In genomic region chr22:49852568-49852897, GRCh38 we compare ENCODE assay signal across 8 cellular contexts. TPM values are rescaled to one million over a fixed set of nuclear protein-coding genes. Genes with fewer than 3 reads are reported as not detected.
DNase-seq lines count a peak whose midpoint lies in the region; ATAC-seq and TF ChIP-seq lines count a peak whose summit lies in the region.
"Not testable (repeated sequence)": the region's sequence is repeated elsewhere in the genome, so short reads cannot be mapped to it uniquely, and the experiment has no call there.

No MANE protein-coding gene starts in this region.

- H3K4me3 ChIP-seq in GM08714 (ENCODE audit: low read length): peak overlapping the region; percentile 64; the same call in 1 of the 2 replicates
- H3K4me3 ChIP-seq in NT2/D1 (ENCODE audit: insufficient read length, low read depth): peak overlapping the region; percentile 70
- H3K4me3 ChIP-seq in cardiac fibroblast (replicated peaks in 1 of 2; ENCODE audit: low read depth in 2 of 2, low read length in 2 of 2): peak overlapping the region; percentile 57 to 73
- peak overlapping the region in 1 of 2 donors; percentile 86 for H3K4me3 ChIP-seq in gastroesophageal sphincter
- H3K4me3 ChIP-seq in mononuclear cell (ENCODE audit: low read length): peak overlapping the region; percentile 63
- H3K4me3 ChIP-seq in sigmoid colon: peak overlapping the region; percentile 52 to 70 (median 63)
- peak overlapping the region in 1 of 2 donors; percentile 77 for H3K4me3 ChIP-seq in uterus

- H3K9me3 Mint-ChIP-seq in activated CD8-positive, alpha-beta T cell treated with anti-CD3 and anti-CD28 coated beads, Interleukin-2, amount 10 ng/mL, durations not matched to agents 7 days and 5 days (ENCODE audit: insufficient read depth): not testable (repeated sequence)

- not testable (repeated sequence) for H3K9me3 ChIP-seq in NT2/D1 (ENCODE audit: insufficient read depth, low read length); gastroesophageal sphincter; mononuclear cell (ENCODE audit: low read depth, low read length); sigmoid colon; uterus

- WGBS in gastroesophageal sphincter (ENCODE audit: low coverage in 1 of 2), 2 donors: 62 to 79% methylated on average over 5 to 8 of the region's 13 CpGs
- 24 to 55% methylated on average over 13 of the region's 13 CpGs for WGBS in sigmoid colon, 2 donors

- TF ChIP-seq CTCF in cardiac fibroblast (IDR thresholded peaks at IDR 0.05; ENCODE audit: low read depth, low read length); gastroesophageal sphincter (IDR thresholded peaks at IDR 0.05); sigmoid colon (IDR thresholded peaks at IDR 0.05); uterus (IDR thresholded peaks at IDR 0.05): not testable (repeated sequence)

- peak overlapping the region; percentile 74 for H3K27ac Mint-ChIP-seq in activated CD8-positive, alpha-beta T cell treated with anti-CD3 and anti-CD28 coated beads, Interleukin-2, amount 10 ng/mL, durations not matched to agents 7 days and 5 days

- CTCF ChIA-PET in activated CD8-positive, alpha-beta T cell treated with anti-CD3 and anti-CD28 coated beads, Interleukin-2, amount 10 ng/mL, durations not matched to agents 7 days and 5 days (lab: Charles Lee): interaction anchor here (1.3 to 1.5 kb wide), 2 partner anchors 13 to 16 kb away, joined by 3 to 5 read pairs; no protein-coding TSS in a partner anchor

- not testable (repeated sequence) for TF ChIP-seq EP300 in gastroesophageal sphincter (IDR thresholded peaks at IDR 0.05); sigmoid colon (IDR thresholded peaks at IDR 0.05)

- H3K4me1 Mint-ChIP-seq in activated CD8-positive, alpha-beta T cell treated with anti-CD3 and anti-CD28 coated beads, Interleukin-2, amount 10 ng/mL, durations not matched to agents 7 days and 5 days (ENCODE audit: low read depth): peaks cover 51% of the 10 kb centered on the region

- H3K36me3 Mint-ChIP-seq in activated CD8-positive, alpha-beta T cell treated with anti-CD3 and anti-CD28 coated beads, Interleukin-2, amount 10 ng/mL, durations not matched to agents 7 days and 5 days (ENCODE audit: low read depth): peaks cover 13% of the 10 kb centered on the region

- intact Hi-C loops in sigmoid colon (cut with DNase I): loop anchor here (2.0 to 10.0 kb wide), 3 partner anchors 60 to 342 kb away; partner anchors contain the start of gene PIM3
- intact Hi-C loops in uterus (cut with DNase I; ENCODE audit: low total_unique reads): not testable (repeated sequence)

- H3K27ac ChIP-seq in gastroesophageal sphincter: peak overlapping the region in 3 of 4 donors; percentile 90 to 98 (median 94)
- H3K27ac ChIP-seq in sigmoid colon: peak overlapping the region; percentile 91 to 94 (median 92)
- H3K27ac ChIP-seq in uterus: peak overlapping the region; percentile 84 to 85

- peaks cover 57% of the 10 kb centered on the region for H3K27me3 ChIP-seq in NT2/D1 (ENCODE audit: insufficient read depth, insufficient read length)
- peaks cover 34% of the 10 kb centered on the region for H3K27me3 ChIP-seq in gastroesophageal sphincter
- not testable (repeated sequence) for H3K27me3 ChIP-seq in mononuclear cell (ENCODE audit: insufficient read depth, low read length)
- peaks cover 16 to 33% (median 26%) of the 10 kb centered on the region in 3 donors for H3K27me3 ChIP-seq in sigmoid colon
- peaks cover 11 to 21% of the 10 kb centered on the region in 2 donors for H3K27me3 ChIP-seq in uterus

- H3K4me3 Mint-ChIP-seq in activated CD8-positive, alpha-beta T cell treated with anti-CD3 and anti-CD28 coated beads, Interleukin-2, amount 10 ng/mL, durations not matched to agents 7 days and 5 days: peak overlapping the region; percentile 67

- H3K36me3 ChIP-seq in NT2/D1 (ENCODE audit: insufficient read depth, insufficient read length, low read length): peaks cover 11% of the 10 kb centered on the region
- not testable (repeated sequence) for H3K36me3 ChIP-seq in gastroesophageal sphincter, sigmoid colon, uterus

- not testable (repeated sequence) for TF ChIP-seq POLR2A in gastroesophageal sphincter (IDR thresholded peaks at IDR 0.05); sigmoid colon (IDR thresholded peaks at IDR 0.05); uterus (IDR thresholded peaks at IDR 0.05)

- POLR2A ChIA-PET in activated CD8-positive, alpha-beta T cell treated with anti-CD3 and anti-CD28 coated beads, Interleukin-2, amount 10 ng/mL, durations not matched to agents 7 days and 5 days (lab: Charles Lee): interaction anchor here (0.7 to 1.6 kb wide), 4 partner anchors 10 to 26 kb away, joined by 3 to 7 read pairs (median 3); no protein-coding TSS in a partner anchor

- DNase-seq in NT2/D1 (ENCODE audit: low read depth, low spot score); activated CD8-positive, alpha-beta T cell treated with anti-CD3 and anti-CD28 coated beads, Interleukin-2, amount 10 ng/mL, durations not matched to agents 7 days and 5 days; cardiac fibroblast (ENCODE audit: low read depth in 2 of 2); sigmoid colon; uterus: not testable (repeated sequence)

- peaks cover 14% of the 10 kb centered on the region for H3K27me3 Mint-ChIP-seq in activated CD8-positive, alpha-beta T cell treated with anti-CD3 and anti-CD28 coated beads, Interleukin-2, amount 10 ng/mL, durations not matched to agents 7 days and 5 days (ENCODE audit: low read depth)

- not testable (repeated sequence) for ATAC-seq in activated CD8-positive, alpha-beta T cell treated with anti-CD3 and anti-CD28 coated beads, Interleukin-2, amount 10 ng/mL, durations not matched to agents 7 days and 5 days; gastroesophageal sphincter

- not testable (repeated sequence) for H3K4me1 ChIP-seq in NT2/D1 (ENCODE audit: insufficient read depth, insufficient read length)
- peaks cover 0 to 60% (median 39%) of the 10 kb centered on the region in 3 donors for H3K4me1 ChIP-seq in gastroesophageal sphincter
- peaks cover 43% of the 10 kb centered on the region for H3K4me1 ChIP-seq in mononuclear cell (ENCODE audit: insufficient read depth, low read length)
- peaks cover 0 to 53% (median 44%) of the 10 kb centered on the region in 4 donors for H3K4me1 ChIP-seq in sigmoid colon
- H3K4me1 ChIP-seq in uterus: peaks cover 0 to 26% of the 10 kb centered on the region in 2 donors

- H3K9ac ChIP-seq in NT2/D1 (ENCODE audit: insufficient read length, low read depth): peak overlapping the region; percentile 85

RNA-seq across cellular contexts. Expression of gene ZBED4, which starts 1.1 kb away (rescaled TPM):
- 10 to 100 TPM; 19.4 to 19.6 TPM for total RNA-seq in activated CD8-positive, alpha-beta T cell treated with anti-CD3 and anti-CD28 coated beads, Interleukin-2, amount 10 ng/mL, durations not matched to agents 7 days and 5 days
- total RNA-seq in gastroesophageal sphincter: 10 to 100 TPM in 1 of 4 donors, 1 to 10 TPM in 3; 6.9 to 12.3 (median 7.1) TPM
- total RNA-seq in mononuclear cell: 20.8 TPM
- 1 to 10 TPM; 3.9 to 7.5 (median 5.5) TPM for total RNA-seq in sigmoid colon
- polyA plus RNA-seq in sigmoid colon: 10 to 100 TPM in 1 of 3 donors, 1 to 10 TPM in 2; 2.4 to 10.5 (median 4.6) TPM
- total RNA-seq in uterus: 10 to 100 TPM in 2 of 4 donors, 1 to 10 TPM in 1, under 1 TPM in 1; 0.59 to 16.4 (median 12.7) TPM

RNA-seq across cellular contexts. Expression of gene BRD1, which starts 24.9 kb away (rescaled TPM):
- 10 to 100 TPM; 43.0 to 44.3 TPM for total RNA-seq in activated CD8-positive, alpha-beta T cell treated with anti-CD3 and anti-CD28 coated beads, Interleukin-2, amount 10 ng/mL, durations not matched to agents 7 days and 5 days
- total RNA-seq in gastroesophageal sphincter: 10 to 100 TPM; 36.0 to 66.0 (median 45.5) TPM
- total RNA-seq in mononuclear cell: 85.1 TPM
- 10 to 100 TPM; 31.1 to 52.6 (median 35.9) TPM for total RNA-seq in sigmoid colon
- polyA plus RNA-seq in sigmoid colon: 10 to 100 TPM; 12.6 to 21.5 (median 14.3) TPM
- 10 to 100 TPM; 17.9 to 47.4 (median 37.9) TPM for total RNA-seq in uterus
